Comparison of ENCODE assay signal across 1 cellular context in genomic region chr1:18902523-18903312, GRCh38.
A peak's percentile ranks its signal among the peaks of the same experiment; 100 is the strongest.
TF ChIP-seq lines count a peak whose summit lies in the region.

Gene ALDH4A1, minus strand, starts transcription at chr1:18902555. Its CDS starts 32 bp downstream, at chr1:18902523.

TF ChIP-seq in HepG2, 621 proteins besides CTCF, POLR2A, EP300 and RAD21 (continued from another document and continues in another):
- TF ChIP-seq, protein P1, sequence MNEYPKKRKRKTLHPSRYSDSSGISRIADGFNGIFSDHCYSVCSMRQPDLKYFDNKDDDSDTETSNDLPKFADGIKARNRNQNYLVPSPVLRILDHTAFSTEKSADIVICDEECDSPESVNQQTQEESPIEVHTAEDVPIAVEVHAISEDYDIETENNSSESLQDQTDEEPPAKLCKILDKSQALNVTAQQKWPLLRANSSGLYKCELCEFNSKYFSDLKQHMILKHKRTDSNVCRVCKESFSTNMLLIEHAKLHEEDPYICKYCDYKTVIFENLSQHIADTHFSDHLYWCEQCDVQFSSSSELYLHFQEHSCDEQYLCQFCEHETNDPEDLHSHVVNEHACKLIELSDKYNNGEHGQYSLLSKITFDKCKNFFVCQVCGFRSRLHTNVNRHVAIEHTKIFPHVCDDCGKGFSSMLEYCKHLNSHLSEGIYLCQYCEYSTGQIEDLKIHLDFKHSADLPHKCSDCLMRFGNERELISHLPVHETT (CRISPR knock-in tag; conservative IDR thresholded peaks at IDR 0.05) = no peak
- no peak for TF ChIP-seq FOXP1 (IDR thresholded peaks at IDR 0.05)
- TF ChIP-seq FOXP1 (CRISPR knock-in tag; IDR thresholded peaks at IDR 0.05) = no peak
- no peak for TF ChIP-seq MAFK (conservative IDR thresholded peaks at IDR 0.05 in 1 of 2, IDR thresholded peaks at IDR 0.05 in 1 of 2; ENCODE audit: low read length in 2 of 2)
- TF ChIP-seq ZNF281 (CRISPR knock-in tag; IDR thresholded peaks at IDR 0.05; ENCODE audit: borderline replicate concordance) = no peak
- no peak for TF ChIP-seq NCOA5 (CRISPR knock-in tag; IDR thresholded peaks at IDR 0.05)
- 0 out of 2 replicates have a peak, but pooled peaks have one; percentile 16 for TF ChIP-seq REPIN1 (CRISPR knock-in tag; IDR thresholded peaks at IDR 0.05; ENCODE audit: borderline replicate concordance, low read depth)
- no peak for TF ChIP-seq ZSCAN25 (CRISPR knock-in tag; IDR thresholded peaks at IDR 0.05)
- no peak for TF ChIP-seq ZNF773 (CRISPR knock-in tag; IDR thresholded peaks at IDR 0.05; ENCODE audit: borderline replicate concordance)
- no peak for TF ChIP-seq FOXO1 (CRISPR knock-in tag; IDR thresholded peaks at IDR 0.05)
- no peak for TF ChIP-seq ZNF337 (CRISPR knock-in tag; IDR thresholded peaks at IDR 0.05; ENCODE audit: borderline replicate concordance, low read depth)
- no peak for TF ChIP-seq ZFP62 (CRISPR knock-in tag; IDR thresholded peaks at IDR 0.05)
- TF ChIP-seq CREB1 (IDR thresholded peaks at IDR 0.05) = peak; percentile 70
- peak; percentile 77 for TF ChIP-seq CREB1 (CRISPR knock-in tag; IDR thresholded peaks at IDR 0.05)
- TF ChIP-seq, protein P2, sequence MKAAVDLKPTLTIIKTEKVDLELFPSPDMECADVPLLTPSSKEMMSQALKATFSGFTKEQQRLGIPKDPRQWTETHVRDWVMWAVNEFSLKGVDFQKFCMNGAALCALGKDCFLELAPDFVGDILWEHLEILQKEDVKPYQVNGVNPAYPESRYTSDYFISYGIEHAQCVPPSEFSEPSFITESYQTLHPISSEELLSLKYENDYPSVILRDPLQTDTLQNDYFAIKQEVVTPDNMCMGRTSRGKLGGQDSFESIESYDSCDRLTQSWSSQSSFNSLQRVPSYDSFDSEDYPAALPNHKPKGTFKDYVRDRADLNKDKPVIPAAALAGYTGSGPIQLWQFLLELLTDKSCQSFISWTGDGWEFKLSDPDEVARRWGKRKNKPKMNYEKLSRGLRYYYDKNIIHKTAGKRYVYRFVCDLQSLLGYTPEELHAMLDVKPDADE (CRISPR knock-in tag; IDR thresholded peaks at IDR 0.05) = no peak
- TF ChIP-seq ZNF775 (CRISPR knock-in tag; IDR thresholded peaks at IDR 0.05; ENCODE audit: borderline replicate concordance) = no peak
- peak; percentile 53; the same call in 1 of the 2 replicates for TF ChIP-seq SALL1 (CRISPR knock-in tag; IDR thresholded peaks at IDR 0.05)
- TF ChIP-seq MTF2 (CRISPR knock-in tag; IDR thresholded peaks at IDR 0.05; ENCODE audit: borderline replicate concordance) = no peak
- no peak for TF ChIP-seq TERF1 (CRISPR knock-in tag; IDR thresholded peaks at IDR 0.05)
- TF ChIP-seq GTF2F1 (IDR thresholded peaks at IDR 0.05; ENCODE audit: low read length) = no peak
- no peak for TF ChIP-seq PBX3 (CRISPR knock-in tag; IDR thresholded peaks at IDR 0.05; ENCODE audit: borderline replicate concordance)
- TF ChIP-seq SMC3 (IDR thresholded peaks at IDR 0.05; ENCODE audit: low read length) = no peak
- no peak for TF ChIP-seq MAFF (IDR thresholded peaks at IDR 0.05; ENCODE audit: low read depth, low read length)
- TF ChIP-seq, protein P3, sequence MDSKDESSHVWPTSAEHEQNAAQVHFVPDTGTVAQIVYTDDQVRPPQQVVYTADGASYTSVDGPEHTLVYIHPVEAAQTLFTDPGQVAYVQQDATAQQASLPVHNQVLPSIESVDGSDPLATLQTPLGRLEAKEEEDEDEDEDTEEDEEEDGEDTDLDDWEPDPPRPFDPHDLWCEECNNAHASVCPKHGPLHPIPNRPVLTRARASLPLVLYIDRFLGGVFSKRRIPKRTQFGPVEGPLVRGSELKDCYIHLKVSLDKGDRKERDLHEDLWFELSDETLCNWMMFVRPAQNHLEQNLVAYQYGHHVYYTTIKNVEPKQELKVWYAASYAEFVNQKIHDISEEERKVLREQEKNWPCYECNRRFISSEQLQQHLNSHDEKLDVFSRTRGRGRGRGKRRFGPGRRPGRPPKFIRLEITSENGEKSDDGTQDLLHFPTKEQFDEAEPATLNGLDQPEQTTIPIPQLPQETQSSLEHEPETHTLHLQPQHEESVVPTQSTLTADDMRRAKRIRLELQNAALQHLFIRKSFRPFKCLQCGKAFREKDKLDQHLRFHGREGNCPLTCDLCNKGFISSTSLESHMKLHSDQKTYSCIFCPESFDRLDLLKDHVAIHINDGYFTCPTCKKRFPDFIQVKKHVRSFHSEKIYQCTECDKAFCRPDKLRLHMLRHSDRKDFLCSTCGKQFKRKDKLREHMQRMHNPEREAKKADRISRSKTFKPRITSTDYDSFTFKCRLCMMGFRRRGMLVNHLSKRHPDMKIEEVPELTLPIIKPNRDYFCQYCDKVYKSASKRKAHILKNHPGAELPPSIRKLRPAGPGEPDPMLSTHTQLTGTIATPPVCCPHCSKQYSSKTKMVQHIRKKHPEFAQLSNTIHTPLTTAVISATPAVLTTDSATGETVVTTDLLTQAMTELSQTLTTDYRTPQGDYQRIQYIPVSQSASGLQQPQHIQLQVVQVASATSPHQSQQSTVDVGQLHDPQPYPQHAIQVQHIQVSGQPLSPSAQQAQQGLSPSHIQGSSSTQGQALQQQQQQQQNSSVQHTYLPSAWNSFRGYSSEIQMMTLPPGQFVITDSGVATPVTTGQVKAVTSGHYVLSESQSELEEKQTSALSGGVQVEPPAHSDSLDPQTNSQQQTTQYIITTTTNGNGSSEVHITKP (CRISPR knock-in tag; IDR thresholded peaks at IDR 0.05; ENCODE audit: low read depth) = peak; percentile 99
- TF ChIP-seq MAX (IDR thresholded peaks at IDR 0.05) = peak; percentile 95
- no peak for TF ChIP-seq ATAD3A (CRISPR knock-in tag; IDR thresholded peaks at IDR 0.05)
- 0 out of 2 replicates have a peak, but pooled peaks have one; percentile 59 for TF ChIP-seq ZNF550 (CRISPR knock-in tag; IDR thresholded peaks at IDR 0.05; ENCODE audit: borderline replicate concordance)
- 0 out of 2 replicates have a peak, but pooled peaks have one; percentile 17 for TF ChIP-seq ZIK1 (CRISPR knock-in tag; IDR thresholded peaks at IDR 0.05; ENCODE audit: borderline replicate concordance, low read depth)
- TF ChIP-seq KLF9 (CRISPR knock-in tag; IDR thresholded peaks at IDR 0.05; ENCODE audit: low read depth) = no peak
- TF ChIP-seq KLF6 (CRISPR knock-in tag; IDR thresholded peaks at IDR 0.05) = peak; percentile 23; the same call in 1 of the 2 replicates
- 0 out of 2 replicates have a peak, but pooled peaks have one; percentile 51 for TF ChIP-seq ZNF605 (CRISPR knock-in tag; IDR thresholded peaks at IDR 0.05)
- no peak for TF ChIP-seq FOXA3 (CRISPR knock-in tag; IDR thresholded peaks at IDR 0.05)
- TF ChIP-seq DRAP1 (CRISPR knock-in tag; IDR thresholded peaks at IDR 0.05) = peak; percentile 82
- TF ChIP-seq, protein P4, sequence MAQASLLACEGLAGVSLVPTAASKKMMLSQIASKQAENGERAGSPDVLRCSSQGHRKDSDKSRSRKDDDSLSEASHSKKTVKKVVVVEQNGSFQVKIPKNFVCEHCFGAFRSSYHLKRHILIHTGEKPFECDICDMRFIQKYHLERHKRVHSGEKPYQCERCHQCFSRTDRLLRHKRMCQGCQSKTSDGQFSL (CRISPR knock-in tag; IDR thresholded peaks at IDR 0.05) = no peak
- TF ChIP-seq RBFOX2 (IDR thresholded peaks at IDR 0.05; ENCODE audit: low read depth, low read length) = peak; percentile 9
- TF ChIP-seq TOPORS (CRISPR knock-in tag; IDR thresholded peaks at IDR 0.05) = no peak
- peak; percentile 76; the same call in 1 of the 2 replicates for TF ChIP-seq MYC (CRISPR knock-in tag; IDR thresholded peaks at IDR 0.05; ENCODE audit: borderline replicate concordance)
- TF ChIP-seq ZNF562 (CRISPR knock-in tag; IDR thresholded peaks at IDR 0.05; ENCODE audit: borderline replicate concordance) = no peak
- no peak for TF ChIP-seq FOXO4 (CRISPR knock-in tag; conservative IDR thresholded peaks at IDR 0.05)
- TF ChIP-seq ATRX (CRISPR knock-in tag; IDR thresholded peaks at IDR 0.05; ENCODE audit: borderline replicate concordance) = no peak
- no peak; the same call in 1 of the 2 replicates for TF ChIP-seq ZNF12 (CRISPR knock-in tag; IDR thresholded peaks at IDR 0.05)
- no peak for TF ChIP-seq ZNF709 (CRISPR knock-in tag; IDR thresholded peaks at IDR 0.05)
- TF ChIP-seq ZBTB25 (CRISPR knock-in tag; IDR thresholded peaks at IDR 0.05) = no peak
- peak; percentile 10; the same call in 1 of the 2 replicates for TF ChIP-seq RARA (CRISPR knock-in tag; IDR thresholded peaks at IDR 0.05)
- TF ChIP-seq, protein P5, sequence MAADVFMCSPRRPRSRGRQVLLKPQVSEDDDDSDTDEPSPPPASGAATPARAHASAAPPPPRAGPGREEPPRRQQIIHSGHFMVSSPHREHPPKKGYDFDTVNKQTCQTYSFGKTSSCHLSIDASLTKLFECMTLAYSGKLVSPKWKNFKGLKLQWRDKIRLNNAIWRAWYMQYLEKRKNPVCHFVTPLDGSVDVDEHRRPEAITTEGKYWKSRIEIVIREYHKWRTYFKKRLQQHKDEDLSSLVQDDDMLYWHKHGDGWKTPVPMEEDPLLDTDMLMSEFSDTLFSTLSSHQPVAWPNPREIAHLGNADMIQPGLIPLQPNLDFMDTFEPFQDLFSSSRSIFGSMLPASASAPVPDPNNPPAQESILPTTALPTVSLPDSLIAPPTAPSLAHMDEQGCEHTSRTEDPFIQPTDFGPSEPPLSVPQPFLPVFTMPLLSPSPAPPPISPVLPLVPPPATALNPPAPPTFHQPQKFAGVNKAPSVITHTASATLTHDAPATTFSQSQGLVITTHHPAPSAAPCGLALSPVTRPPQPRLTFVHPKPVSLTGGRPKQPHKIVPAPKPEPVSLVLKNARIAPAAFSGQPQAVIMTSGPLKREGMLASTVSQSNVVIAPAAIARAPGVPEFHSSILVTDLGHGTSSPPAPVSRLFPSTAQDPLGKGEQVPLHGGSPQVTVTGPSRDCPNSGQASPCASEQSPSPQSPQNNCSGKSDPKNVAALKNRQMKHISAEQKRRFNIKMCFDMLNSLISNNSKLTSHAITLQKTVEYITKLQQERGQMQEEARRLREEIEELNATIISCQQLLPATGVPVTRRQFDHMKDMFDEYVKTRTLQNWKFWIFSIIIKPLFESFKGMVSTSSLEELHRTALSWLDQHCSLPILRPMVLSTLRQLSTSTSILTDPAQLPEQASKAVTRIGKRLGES (CRISPR knock-in tag; IDR thresholded peaks at IDR 0.05; ENCODE audit: borderline replicate concordance) = no peak
- 0 out of 2 replicates have a peak, but pooled peaks have one; percentile 51 for TF ChIP-seq KAT7 (CRISPR knock-in tag; IDR thresholded peaks at IDR 0.05; ENCODE audit: borderline replicate concordance)
- TF ChIP-seq ZSCAN22 (CRISPR knock-in tag; IDR thresholded peaks at IDR 0.05) = no peak
- no peak for TF ChIP-seq RFX5 (IDR thresholded peaks at IDR 0.05; ENCODE audit: low read depth, low read length)
